Comparison of ENCODE assay signal across 1 cellular context in genomic region chr6:39084506-39084905, GRCh38.
TF ChIP-seq lines count a peak whose summit lies in the region.

No MANE protein-coding gene starts in this region.

TF ChIP-seq in H1, 55 proteins besides CTCF, POLR2A, EP300 and RAD21:
- TF ChIP-seq SUZ12 (IDR thresholded peaks at IDR 0.05; ENCODE audit: low read length) = no peak
- TF ChIP-seq SIRT6 (IDR thresholded peaks at IDR 0.05; ENCODE audit: low read length) = no peak
- TF ChIP-seq CBX8 (IDR thresholded peaks at IDR 0.05; ENCODE audit: borderline replicate concordance, low read depth, low read length) = no peak
- TF ChIP-seq HDAC2 (IDR thresholded peaks at IDR 0.05; ENCODE audit: borderline replicate concordance in 1 of 2, low read depth in 2 of 2, low read length in 2 of 2) = no peak
- TF ChIP-seq, protein P1, sequence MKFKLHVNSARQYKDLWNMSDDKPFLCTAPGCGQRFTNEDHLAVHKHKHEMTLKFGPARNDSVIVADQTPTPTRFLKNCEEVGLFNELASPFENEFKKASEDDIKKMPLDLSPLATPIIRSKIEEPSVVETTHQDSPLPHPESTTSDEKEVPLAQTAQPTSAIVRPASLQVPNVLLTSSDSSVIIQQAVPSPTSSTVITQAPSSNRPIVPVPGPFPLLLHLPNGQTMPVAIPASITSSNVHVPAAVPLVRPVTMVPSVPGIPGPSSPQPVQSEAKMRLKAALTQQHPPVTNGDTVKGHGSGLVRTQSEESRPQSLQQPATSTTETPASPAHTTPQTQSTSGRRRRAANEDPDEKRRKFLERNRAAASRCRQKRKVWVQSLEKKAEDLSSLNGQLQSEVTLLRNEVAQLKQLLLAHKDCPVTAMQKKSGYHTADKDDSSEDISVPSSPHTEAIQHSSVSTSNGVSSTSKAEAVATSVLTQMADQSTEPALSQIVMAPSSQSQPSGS (IDR thresholded peaks at IDR 0.05; ENCODE audit: low read length) = no peak
- no peak for TF ChIP-seq KDM4A (IDR thresholded peaks at IDR 0.05; ENCODE audit: low read depth, low read length, severe bottlenecking)
- TF ChIP-seq, protein P2, sequence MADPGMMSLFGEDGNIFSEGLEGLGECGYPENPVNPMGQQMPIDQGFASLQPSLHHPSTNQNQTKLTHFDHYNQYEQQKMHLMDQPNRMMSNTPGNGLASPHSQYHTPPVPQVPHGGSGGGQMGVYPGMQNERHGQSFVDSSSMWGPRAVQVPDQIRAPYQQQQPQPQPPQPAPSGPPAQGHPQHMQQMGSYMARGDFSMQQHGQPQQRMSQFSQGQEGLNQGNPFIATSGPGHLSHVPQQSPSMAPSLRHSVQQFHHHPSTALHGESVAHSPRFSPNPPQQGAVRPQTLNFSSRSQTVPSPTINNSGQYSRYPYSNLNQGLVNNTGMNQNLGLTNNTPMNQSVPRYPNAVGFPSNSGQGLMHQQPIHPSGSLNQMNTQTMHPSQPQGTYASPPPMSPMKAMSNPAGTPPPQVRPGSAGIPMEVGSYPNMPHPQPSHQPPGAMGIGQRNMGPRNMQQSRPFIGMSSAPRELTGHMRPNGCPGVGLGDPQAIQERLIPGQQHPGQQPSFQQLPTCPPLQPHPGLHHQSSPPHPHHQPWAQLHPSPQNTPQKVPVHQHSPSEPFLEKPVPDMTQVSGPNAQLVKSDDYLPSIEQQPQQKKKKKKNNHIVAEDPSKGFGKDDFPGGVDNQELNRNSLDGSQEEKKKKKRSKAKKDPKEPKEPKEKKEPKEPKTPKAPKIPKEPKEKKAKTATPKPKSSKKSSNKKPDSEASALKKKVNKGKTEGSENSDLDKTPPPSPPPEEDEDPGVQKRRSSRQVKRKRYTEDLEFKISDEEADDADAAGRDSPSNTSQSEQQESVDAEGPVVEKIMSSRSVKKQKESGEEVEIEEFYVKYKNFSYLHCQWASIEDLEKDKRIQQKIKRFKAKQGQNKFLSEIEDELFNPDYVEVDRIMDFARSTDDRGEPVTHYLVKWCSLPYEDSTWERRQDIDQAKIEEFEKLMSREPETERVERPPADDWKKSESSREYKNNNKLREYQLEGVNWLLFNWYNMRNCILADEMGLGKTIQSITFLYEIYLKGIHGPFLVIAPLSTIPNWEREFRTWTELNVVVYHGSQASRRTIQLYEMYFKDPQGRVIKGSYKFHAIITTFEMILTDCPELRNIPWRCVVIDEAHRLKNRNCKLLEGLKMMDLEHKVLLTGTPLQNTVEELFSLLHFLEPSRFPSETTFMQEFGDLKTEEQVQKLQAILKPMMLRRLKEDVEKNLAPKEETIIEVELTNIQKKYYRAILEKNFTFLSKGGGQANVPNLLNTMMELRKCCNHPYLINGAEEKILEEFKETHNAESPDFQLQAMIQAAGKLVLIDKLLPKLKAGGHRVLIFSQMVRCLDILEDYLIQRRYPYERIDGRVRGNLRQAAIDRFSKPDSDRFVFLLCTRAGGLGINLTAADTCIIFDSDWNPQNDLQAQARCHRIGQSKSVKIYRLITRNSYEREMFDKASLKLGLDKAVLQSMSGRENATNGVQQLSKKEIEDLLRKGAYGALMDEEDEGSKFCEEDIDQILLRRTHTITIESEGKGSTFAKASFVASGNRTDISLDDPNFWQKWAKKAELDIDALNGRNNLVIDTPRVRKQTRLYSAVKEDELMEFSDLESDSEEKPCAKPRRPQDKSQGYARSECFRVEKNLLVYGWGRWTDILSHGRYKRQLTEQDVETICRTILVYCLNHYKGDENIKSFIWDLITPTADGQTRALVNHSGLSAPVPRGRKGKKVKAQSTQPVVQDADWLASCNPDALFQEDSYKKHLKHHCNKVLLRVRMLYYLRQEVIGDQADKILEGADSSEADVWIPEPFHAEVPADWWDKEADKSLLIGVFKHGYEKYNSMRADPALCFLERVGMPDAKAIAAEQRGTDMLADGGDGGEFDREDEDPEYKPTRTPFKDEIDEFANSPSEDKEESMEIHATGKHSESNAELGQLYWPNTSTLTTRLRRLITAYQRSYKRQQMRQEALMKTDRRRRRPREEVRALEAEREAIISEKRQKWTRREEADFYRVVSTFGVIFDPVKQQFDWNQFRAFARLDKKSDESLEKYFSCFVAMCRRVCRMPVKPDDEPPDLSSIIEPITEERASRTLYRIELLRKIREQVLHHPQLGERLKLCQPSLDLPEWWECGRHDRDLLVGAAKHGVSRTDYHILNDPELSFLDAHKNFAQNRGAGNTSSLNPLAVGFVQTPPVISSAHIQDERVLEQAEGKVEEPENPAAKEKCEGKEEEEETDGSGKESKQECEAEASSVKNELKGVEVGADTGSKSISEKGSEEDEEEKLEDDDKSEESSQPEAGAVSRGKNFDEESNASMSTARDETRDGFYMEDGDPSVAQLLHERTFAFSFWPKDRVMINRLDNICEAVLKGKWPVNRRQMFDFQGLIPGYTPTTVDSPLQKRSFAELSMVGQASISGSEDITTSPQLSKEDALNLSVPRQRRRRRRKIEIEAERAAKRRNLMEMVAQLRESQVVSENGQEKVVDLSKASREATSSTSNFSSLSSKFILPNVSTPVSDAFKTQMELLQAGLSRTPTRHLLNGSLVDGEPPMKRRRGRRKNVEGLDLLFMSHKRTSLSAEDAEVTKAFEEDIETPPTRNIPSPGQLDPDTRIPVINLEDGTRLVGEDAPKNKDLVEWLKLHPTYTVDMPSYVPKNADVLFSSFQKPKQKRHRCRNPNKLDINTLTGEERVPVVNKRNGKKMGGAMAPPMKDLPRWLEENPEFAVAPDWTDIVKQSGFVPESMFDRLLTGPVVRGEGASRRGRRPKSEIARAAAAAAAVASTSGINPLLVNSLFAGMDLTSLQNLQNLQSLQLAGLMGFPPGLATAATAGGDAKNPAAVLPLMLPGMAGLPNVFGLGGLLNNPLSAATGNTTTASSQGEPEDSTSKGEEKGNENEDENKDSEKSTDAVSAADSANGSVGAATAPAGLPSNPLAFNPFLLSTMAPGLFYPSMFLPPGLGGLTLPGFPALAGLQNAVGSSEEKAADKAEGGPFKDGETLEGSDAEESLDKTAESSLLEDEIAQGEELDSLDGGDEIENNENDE (IDR thresholded peaks at IDR 0.05; ENCODE audit: insufficient replicate concordance, low read length) = no peak
- no peak for TF ChIP-seq SAP30 (IDR thresholded peaks at IDR 0.05; ENCODE audit: insufficient read depth, insufficient replicate concordance, low read length)
- TF ChIP-seq TEAD4 (IDR thresholded peaks at IDR 0.05; ENCODE audit: low read depth, low read length) = no peak
- no peak for TF ChIP-seq NANOG (IDR thresholded peaks at IDR 0.05; ENCODE audit: insufficient read depth, low read depth, low read length, poor library complexity, severe bottlenecking)
- TF ChIP-seq JUND (IDR thresholded peaks at IDR 0.05; ENCODE audit: low read length) = no peak
- TF ChIP-seq SRF (IDR thresholded peaks at IDR 0.05; ENCODE audit: low read depth, low read length) = no peak
